Comparison of ENCODE assay signal across 8 cellular contexts in the genomic region with DNA sequence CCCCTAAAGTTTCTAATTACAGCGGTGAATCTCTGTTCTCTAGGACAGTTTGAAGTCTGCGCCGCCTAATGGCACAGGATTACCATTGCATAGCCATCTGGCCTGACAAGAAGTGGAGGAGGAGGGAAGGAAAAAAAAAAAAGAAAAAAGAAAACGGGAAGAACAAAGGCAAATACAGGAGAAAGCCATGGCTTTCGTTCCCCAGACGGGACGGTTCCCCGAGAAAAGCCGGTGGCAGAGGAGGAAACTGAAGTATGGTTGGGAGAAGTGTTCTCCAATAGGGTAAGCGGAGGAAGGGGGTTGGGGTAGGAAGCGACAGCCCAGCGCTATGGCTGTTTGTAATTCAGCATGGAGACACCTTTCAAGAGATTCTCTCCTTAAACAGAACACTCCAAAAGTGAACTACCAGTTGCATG.
DNase-seq lines count a peak whose midpoint lies in the region; ATAC-seq and TF ChIP-seq lines count a peak whose summit lies in the region.

No MANE protein-coding gene starts in this region.

- TF ChIP-seq CTCF in Peyer's patch (IDR thresholded peaks at IDR 0.05) = peak in 4 of 6 experiments; percentile 32 to 49 (median 45)
- TF ChIP-seq CTCF in ascending aorta (IDR thresholded peaks at IDR 0.05) = peak in 2 of 3 experiments; percentile 51 to 58

- peak overlapping the region; percentile 41 to 62 (median 46) for H3K4me3 ChIP-seq in Peyer's patch
- H3K4me3 ChIP-seq in ascending aorta = peak overlapping the region; percentile 42 to 57
- H3K4me3 ChIP-seq in iPS DF 6.9 (ENCODE audit: low read length) = peak overlapping the region; percentile 31; the same call in 1 of the 2 replicates

- H3K27ac ChIP-seq in Peyer's patch (peak overlapping the region in 3 of 4 donors; percentile 38 to 52 (median 49)), ascending aorta (peak overlapping the region; percentile 6 to 29), iPS DF 6.9 (ENCODE audit: low read length) (no peak overlapping the region)

- H3K27me3 ChIP-seq in Peyer's patch (no peaks in the 10 kb centered on the region), ascending aorta (no peaks in the 10 kb centered on the region), iPS DF 6.9 (ENCODE audit: control insufficient read depth, insufficient read depth, low read length) (no peaks in the 10 kb centered on the region)

- DNase-seq in COLO668 (lab: John Stamatoyannopoulos, UW; ENCODE audit: unreplicated experiment) (peak; percentile 42), Peyer's patch (peak; percentile 32 to 61 (median 48)), ascending aorta (ENCODE audit: low spot score in 2 of 2) (no peak), iPS DF 6.9 (ENCODE audit: low read depth, low spot score) (no peak), renal cortical epithelial cell (ENCODE audit: low read depth) (peak; percentile 62)
- no peak for DNase-seq in effector CD8-positive, alpha-beta T cell (lab: John Stamatoyannopoulos, UW)

- H3K4me1 ChIP-seq in Peyer's patch (no peaks in the 10 kb centered on the region), ascending aorta (no peaks in the 10 kb centered on the region), iPS DF 6.9 (ENCODE audit: control insufficient read depth, insufficient read depth, low read length) (no peaks in the 10 kb centered on the region)

- peak; percentile 55 for ATAC-seq in GM19328 (IDR thresholded peaks at IDR 0.05; ENCODE audit: unreplicated experiment)
- peak; percentile 63 for ATAC-seq in HG03432 (IDR thresholded peaks at IDR 0.05; ENCODE audit: unreplicated experiment)

- TF ChIP-seq POLR2A in Peyer's patch (IDR thresholded peaks at IDR 0.05) = no peak

- no peaks in the 10 kb centered on the region for H3K9me3 ChIP-seq in Peyer's patch
- no peaks in the 10 kb centered on the region for H3K9me3 ChIP-seq in ascending aorta
- H3K9me3 ChIP-seq in iPS DF 6.9 (ENCODE audit: control insufficient read depth, insufficient read depth, low read length) = no peaks in the 10 kb centered on the region

- H3K36me3 ChIP-seq in Peyer's patch (no peaks in the 10 kb centered on the region), ascending aorta (no peaks in the 10 kb centered on the region), iPS DF 6.9 (ENCODE audit: control insufficient read depth, insufficient read depth, low read length) (no peaks in the 10 kb centered on the region)

- no CpG with 5 or more reads among the region's 12 CpGs for WGBS in iPS DF 6.9 (ENCODE audit: insufficient coverage, insufficient read length)

- intact Hi-C loops in ascending aorta (cut with DNase I) = loop anchor here (2.0 kb wide), 1 partner anchor 82 kb away; a partner anchor contains a TSS

Comparison
In these comparisons a context has a peak if more than half of its experiments do, and no peak if none do; other contexts are left out.
1. DNase-seq: peak in COLO668 (single experiment), Peyer's patch (3 of 3) and renal cortical epithelial cell (single experiment); none in ascending aorta (0 of 2), iPS DF 6.9 (single experiment) and effector CD8-positive, alpha-beta T cell (single experiment).
2. Peak in every context shown above with its lines, with median percentiles within 50 percentile points of each other: H3K4me3 ChIP-seq.